Comparison of ENCODE assay signal across 1 cellular context in the genomic region with DNA sequence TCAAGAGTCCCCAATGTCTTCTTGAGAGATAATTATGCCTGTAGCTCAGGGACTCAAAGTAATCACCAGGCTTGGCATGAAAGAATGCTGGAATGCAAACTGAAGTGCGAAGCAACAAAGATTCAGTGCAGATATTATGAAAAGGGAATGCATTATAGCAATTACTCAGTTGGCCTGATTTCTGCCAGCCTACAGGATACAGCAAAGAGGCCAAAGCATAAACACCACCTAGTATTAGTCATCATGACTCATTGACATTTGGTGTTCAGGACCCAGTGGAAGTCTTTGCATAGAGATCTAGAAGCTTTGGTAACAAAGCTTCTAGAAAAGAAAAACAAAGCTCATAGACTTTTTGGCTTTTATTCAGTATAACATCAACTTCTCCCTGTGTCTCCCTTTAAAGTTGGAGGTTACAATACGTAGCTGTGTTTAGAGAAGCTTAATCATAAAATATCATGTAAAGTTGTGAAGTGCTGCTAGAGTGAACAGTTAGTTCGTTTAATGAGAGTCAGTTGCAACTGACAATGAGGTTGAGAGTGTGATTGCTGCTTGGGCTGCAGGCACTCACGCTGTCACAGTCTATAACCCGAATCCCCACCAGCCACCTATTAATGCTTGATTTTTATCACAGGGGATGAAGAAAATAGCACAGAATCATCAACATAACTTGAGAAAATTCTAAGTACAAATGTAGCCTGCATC.
TF ChIP-seq lines count a peak whose summit lies in the region.

No MANE protein-coding gene starts in this region.

TF ChIP-seq in A549, 52 proteins besides CTCF, POLR2A, EP300 and RAD21 (continued from another document):
- TF ChIP-seq, protein P1, sequence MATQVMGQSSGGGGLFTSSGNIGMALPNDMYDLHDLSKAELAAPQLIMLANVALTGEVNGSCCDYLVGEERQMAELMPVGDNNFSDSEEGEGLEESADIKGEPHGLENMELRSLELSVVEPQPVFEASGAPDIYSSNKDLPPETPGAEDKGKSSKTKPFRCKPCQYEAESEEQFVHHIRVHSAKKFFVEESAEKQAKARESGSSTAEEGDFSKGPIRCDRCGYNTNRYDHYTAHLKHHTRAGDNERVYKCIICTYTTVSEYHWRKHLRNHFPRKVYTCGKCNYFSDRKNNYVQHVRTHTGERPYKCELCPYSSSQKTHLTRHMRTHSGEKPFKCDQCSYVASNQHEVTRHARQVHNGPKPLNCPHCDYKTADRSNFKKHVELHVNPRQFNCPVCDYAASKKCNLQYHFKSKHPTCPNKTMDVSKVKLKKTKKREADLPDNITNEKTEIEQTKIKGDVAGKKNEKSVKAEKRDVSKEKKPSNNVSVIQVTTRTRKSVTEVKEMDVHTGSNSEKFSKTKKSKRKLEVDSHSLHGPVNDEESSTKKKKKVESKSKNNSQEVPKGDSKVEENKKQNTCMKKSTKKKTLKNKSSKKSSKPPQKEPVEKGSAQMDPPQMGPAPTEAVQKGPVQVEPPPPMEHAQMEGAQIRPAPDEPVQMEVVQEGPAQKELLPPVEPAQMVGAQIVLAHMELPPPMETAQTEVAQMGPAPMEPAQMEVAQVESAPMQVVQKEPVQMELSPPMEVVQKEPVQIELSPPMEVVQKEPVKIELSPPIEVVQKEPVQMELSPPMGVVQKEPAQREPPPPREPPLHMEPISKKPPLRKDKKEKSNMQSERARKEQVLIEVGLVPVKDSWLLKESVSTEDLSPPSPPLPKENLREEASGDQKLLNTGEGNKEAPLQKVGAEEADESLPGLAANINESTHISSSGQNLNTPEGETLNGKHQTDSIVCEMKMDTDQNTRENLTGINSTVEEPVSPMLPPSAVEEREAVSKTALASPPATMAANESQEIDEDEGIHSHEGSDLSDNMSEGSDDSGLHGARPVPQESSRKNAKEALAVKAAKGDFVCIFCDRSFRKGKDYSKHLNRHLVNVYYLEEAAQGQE (IDR thresholded peaks at IDR 0.05) = no peak
- TF ChIP-seq HOXB13 (CRISPR knock-in tag; IDR thresholded peaks at IDR 0.05; ENCODE audit: low read depth) (no peak), MAFK (IDR thresholded peaks at IDR 0.05; ENCODE audit: partially characterized antibody) (no peak), CEBPB (IDR thresholded peaks at IDR 0.05) (0 out of 4 replicates have a peak, but pooled peaks of 1 of the 2 experiments have one; percentile 17), CHD4 (IDR thresholded peaks at IDR 0.05; ENCODE audit: borderline replicate concordance) (no peak), KDM1A (IDR thresholded peaks at IDR 0.05; ENCODE audit: low read depth) (no peak), RNF2 (IDR thresholded peaks at IDR 0.05; ENCODE audit: borderline replicate concordance, low read depth) (no peak), HOXA7 (CRISPR knock-in tag; IDR thresholded peaks at IDR 0.05) (no peak), E2F6 (IDR thresholded peaks at IDR 0.05; ENCODE audit: borderline replicate concordance, low read depth) (no peak), RARB (CRISPR knock-in tag; IDR thresholded peaks at IDR 0.05) (no peak)
- TF ChIP-seq, protein P2, sequence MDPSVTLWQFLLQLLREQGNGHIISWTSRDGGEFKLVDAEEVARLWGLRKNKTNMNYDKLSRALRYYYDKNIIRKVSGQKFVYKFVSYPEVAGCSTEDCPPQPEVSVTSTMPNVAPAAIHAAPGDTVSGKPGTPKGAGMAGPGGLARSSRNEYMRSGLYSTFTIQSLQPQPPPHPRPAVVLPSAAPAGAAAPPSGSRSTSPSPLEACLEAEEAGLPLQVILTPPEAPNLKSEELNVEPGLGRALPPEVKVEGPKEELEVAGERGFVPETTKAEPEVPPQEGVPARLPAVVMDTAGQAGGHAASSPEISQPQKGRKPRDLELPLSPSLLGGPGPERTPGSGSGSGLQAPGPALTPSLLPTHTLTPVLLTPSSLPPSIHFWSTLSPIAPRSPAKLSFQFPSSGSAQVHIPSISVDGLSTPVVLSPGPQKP (IDR thresholded peaks at IDR 0.05; ENCODE audit: low read depth, low read length) = no peak
- TF ChIP-seq, protein P3, sequence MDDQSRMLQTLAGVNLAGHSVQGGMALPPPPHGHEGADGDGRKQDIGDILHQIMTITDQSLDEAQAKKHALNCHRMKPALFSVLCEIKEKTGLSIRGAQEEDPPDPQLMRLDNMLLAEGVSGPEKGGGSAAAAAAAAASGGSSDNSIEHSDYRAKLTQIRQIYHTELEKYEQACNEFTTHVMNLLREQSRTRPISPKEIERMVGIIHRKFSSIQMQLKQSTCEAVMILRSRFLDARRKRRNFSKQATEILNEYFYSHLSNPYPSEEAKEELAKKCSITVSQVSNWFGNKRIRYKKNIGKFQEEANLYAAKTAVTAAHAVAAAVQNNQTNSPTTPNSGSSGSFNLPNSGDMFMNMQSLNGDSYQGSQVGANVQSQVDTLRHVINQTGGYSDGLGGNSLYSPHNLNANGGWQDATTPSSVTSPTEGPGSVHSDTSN (IDR thresholded peaks at IDR 0.05) = no peak
